In genomic region chr1:242467556-242468145, GRCh38 we compare ENCODE assay signal across 7 cellular contexts. TPM values are rescaled to one million over a fixed set of nuclear protein-coding genes. Genes with fewer than 3 reads are reported as not detected.
DNase-seq lines count a peak whose midpoint lies in the region; ATAC-seq, FAIRE-seq and TF ChIP-seq lines count a peak whose summit lies in the region.

No MANE protein-coding gene starts in this region.

- H3K27ac ChIP-seq in endothelial cell of umbilical vein (ENCODE audit: insufficient read depth, low read depth, low read length), result no peak overlapping the region

- H3K79me2 ChIP-seq in endothelial cell of umbilical vein (ENCODE audit: control insufficient read depth, insufficient read depth, low read length), result no peaks in the 10 kb centered on the region

- CTCF ChIA-PET in endothelial cell of umbilical vein (lab: Charles Lee), result no interaction called here

- peak; percentile 65 for ATAC-seq in GM21737 (IDR thresholded peaks at IDR 0.05; ENCODE audit: unreplicated experiment)

- H3K9ac ChIP-seq in endothelial cell of umbilical vein (replicated peaks; ENCODE audit: extremely low read depth, insufficient read depth, low read length), result no peak overlapping the region

- no peak overlapping the region for H2AFZ ChIP-seq in endothelial cell of umbilical vein (ENCODE audit: low read depth, low read length)

- dilution Hi-C loops in endothelial cell of umbilical vein (cut with MboI; ENCODE audit: extremely low pct_ligation_motif_present, low sequenced_read_pairs), result no loop called here

- TF ChIP-seq CTCF in LNCAP (IDR thresholded peaks at IDR 0.05) (peak; percentile 74), endothelial cell of umbilical vein (IDR thresholded peaks at IDR 0.05; ENCODE audit: extremely low read depth in 1 of 2, insufficient read depth in 1 of 2, low read depth in 1 of 2, low read length in 2 of 2) (peak; percentile 40 to 54)

- POLR2A ChIA-PET in endothelial cell of umbilical vein (lab: Charles Lee), result no interaction called here

- no peak for TF ChIP-seq POLR2A in endothelial cell of umbilical vein (IDR thresholded peaks at IDR 0.05; ENCODE audit: low read depth, low read length)

- no peaks in the 10 kb centered on the region for H3K9me1 ChIP-seq in endothelial cell of umbilical vein (replicated peaks; ENCODE audit: control insufficient read depth, extremely low read depth, insufficient read depth, low read length)

- no peaks in the 10 kb centered on the region for H4K20me1 ChIP-seq in endothelial cell of umbilical vein (replicated peaks; ENCODE audit: control insufficient read depth, extremely low read depth, insufficient read depth, low read length)

- H3K9me3 ChIP-seq in endothelial cell of umbilical vein (replicated peaks; ENCODE audit: control insufficient read depth, insufficient read depth, low read length), result no peaks in the 10 kb centered on the region

- BruUV-seq in endothelial cell of umbilical vein (replicated peaks; lab: Mats Ljungman, UMichigan), result no TSS peak

- FAIRE-seq in endothelial cell of umbilical vein (lab: Jason Lieb, UNC), result peak; percentile 74

- H3K36me3 ChIP-seq in endothelial cell of umbilical vein (ENCODE audit: control insufficient read depth in 2 of 2, extremely low read depth in 1 of 2, insufficient read depth in 2 of 2, low read length in 2 of 2), result no peaks in the 10 kb centered on the region

- H3K4me1 ChIP-seq in endothelial cell of umbilical vein (ENCODE audit: control insufficient read depth, extremely low read depth, insufficient read depth, low read length), result no peaks in the 10 kb centered on the region

- peak; percentile 4 for DNase-seq in GM04504 (ENCODE audit: low read depth)
- DNase-seq in SHP77 treated with DMSO at 0.1 percent for 48 hours (lab: John Stamatoyannopoulos, UW), result peak; percentile 28
- DNase-seq in endothelial cell of umbilical vein (ENCODE audit: low read depth, low spot score), result peak; percentile 26
- DNase-seq in middle frontal gyrus (ENCODE audit: extremely low spot score, low spot score), result peak; percentile 30
- no peak for DNase-seq in GF-D8 (lab: John Stamatoyannopoulos, UW)

- no peaks in the 10 kb centered on the region for H3K27me3 ChIP-seq in endothelial cell of umbilical vein (ENCODE audit: control insufficient read depth in 2 of 2, insufficient read depth in 2 of 2, low read length in 2 of 2)

- intact Hi-C loops in endothelial cell of umbilical vein (cut with micrococcal nuclease), result loop anchor here (5.0 kb wide), 1 partner anchor 860 kb away; no protein-coding TSS in a partner anchor

- no peak overlapping the region for H3K4me2 ChIP-seq in endothelial cell of umbilical vein (ENCODE audit: insufficient read depth, low read length)

- H3K4me3 ChIP-seq in endothelial cell of umbilical vein (replicated peaks in 1 of 3; ENCODE audit: insufficient read depth in 1 of 3, low read depth in 1 of 3, low read length in 3 of 3), result no peak overlapping the region

TF ChIP-seq in endothelial cell of umbilical vein, 7 proteins besides CTCF, POLR2A, EP300 and RAD21:
- no peak for TF ChIP-seq GATA2 (IDR thresholded peaks at IDR 0.05; ENCODE audit: insufficient read depth, insufficient read length, low read depth, low read length)
- no peak for TF ChIP-seq FOS (IDR thresholded peaks at IDR 0.05; ENCODE audit: borderline replicate concordance, insufficient read depth, low read length)
- TF ChIP-seq POLR2AphosphoS5 (IDR thresholded peaks at IDR 0.05; ENCODE audit: insufficient read depth, low read depth, low read length), result no peak
- no peak for TF ChIP-seq MAX (IDR thresholded peaks at IDR 0.05; ENCODE audit: insufficient read depth, insufficient read length)
- TF ChIP-seq EZH2 (IDR thresholded peaks at IDR 0.05; ENCODE audit: borderline replicate concordance, low read depth, low read length, severe bottlenecking), result no peak
- no peak for TF ChIP-seq JUN (IDR thresholded peaks at IDR 0.05; ENCODE audit: borderline replicate concordance, insufficient read depth, insufficient read length, low read depth)
- no peak for TF ChIP-seq MYC (IDR thresholded peaks at IDR 0.05; ENCODE audit: low read depth, low read length)

RNA-seq across cellular contexts. Expression of gene PLD5, which starts 56.8 kb away (rescaled TPM):
- not detected in 2 replicates for total RNA-seq in endothelial cell of umbilical vein
- not detected in 2 replicates for polyA plus RNA-seq in endothelial cell of umbilical vein
- polyA plus RNA-seq in endothelial cell of umbilical vein (2011; cell fraction: cytosol; rRNA removed), result not detected in 2 replicates
- not detected in 2 replicates for polyA plus RNA-seq in endothelial cell of umbilical vein (2011; cell fraction: nucleus; rRNA removed)
- not detected in 2 replicates for polyA plus RNA-seq in endothelial cell of umbilical vein (2012)
- not detected in 2 replicates for polyA minus RNA-seq in endothelial cell of umbilical vein
- polyA minus RNA-seq in endothelial cell of umbilical vein (2011; cell fraction: cytosol; rRNA and poly(A)+ RNA removed), result not detected
- polyA minus RNA-seq in endothelial cell of umbilical vein (2011; cell fraction: nucleus; rRNA and poly(A)+ RNA removed), result not detected in 2 replicates
